In genomic region chr2:241576293-241576654, GRCh38 we compare ENCODE assay signal across 1 cellular context.
TF ChIP-seq lines count a peak whose summit lies in the region.

No MANE protein-coding gene starts in this region.

TF ChIP-seq in HCT116, 20 proteins besides CTCF, POLR2A, EP300 and RAD21 (continued from another document):
- TF ChIP-seq ELF1 (IDR thresholded peaks at IDR 0.05; ENCODE audit: borderline replicate concordance, low read depth) (no peak), ZNF274 (IDR thresholded peaks at IDR 0.05; ENCODE audit: low read depth, low read length) (no peak), SP1 (IDR thresholded peaks at IDR 0.05; ENCODE audit: low read depth) (no peak)
